ENCODE assay signal across 1 cellular context in the genomic region with DNA sequence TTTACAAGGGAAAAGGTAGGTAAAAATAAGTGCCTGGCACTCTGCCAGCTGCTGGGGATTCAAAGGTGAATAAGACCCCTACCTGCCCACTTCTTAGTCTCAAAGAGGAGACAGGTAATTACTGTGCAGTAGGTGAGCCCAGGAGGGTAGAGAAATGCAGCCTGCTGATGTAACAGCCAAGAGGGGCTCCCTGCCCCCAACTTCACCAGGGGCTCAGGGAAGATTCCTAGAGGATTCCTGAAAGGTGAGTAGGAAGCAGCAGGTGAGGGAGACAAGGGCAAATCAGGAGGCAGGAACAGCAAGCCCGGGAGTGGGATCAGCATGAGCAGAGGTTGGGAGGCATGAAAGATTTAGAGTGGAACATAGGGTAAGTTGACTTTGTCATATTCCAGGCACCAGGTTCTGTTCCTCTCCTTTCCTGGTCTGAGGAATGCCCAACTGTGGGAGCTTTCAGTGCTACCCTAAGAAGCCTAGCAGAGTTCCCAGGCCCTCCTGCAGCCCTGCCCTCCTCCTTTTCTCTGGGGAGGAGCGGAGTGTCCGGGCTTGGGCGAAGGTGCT.
TF ChIP-seq lines count a peak whose summit lies in the region.

No MANE protein-coding gene starts in this region.

TF ChIP-seq in K562, 482 proteins besides CTCF, POLR2A, EP300 and RAD21 (continued from another document):
- TF ChIP-seq, protein P1, sequence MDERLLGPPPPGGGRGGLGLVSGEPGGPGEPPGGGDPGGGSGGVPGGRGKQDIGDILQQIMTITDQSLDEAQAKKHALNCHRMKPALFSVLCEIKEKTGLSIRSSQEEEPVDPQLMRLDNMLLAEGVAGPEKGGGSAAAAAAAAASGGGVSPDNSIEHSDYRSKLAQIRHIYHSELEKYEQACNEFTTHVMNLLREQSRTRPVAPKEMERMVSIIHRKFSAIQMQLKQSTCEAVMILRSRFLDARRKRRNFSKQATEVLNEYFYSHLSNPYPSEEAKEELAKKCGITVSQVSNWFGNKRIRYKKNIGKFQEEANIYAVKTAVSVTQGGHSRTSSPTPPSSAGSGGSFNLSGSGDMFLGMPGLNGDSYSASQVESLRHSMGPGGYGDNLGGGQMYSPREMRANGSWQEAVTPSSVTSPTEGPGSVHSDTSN (CRISPR knock-in tag; IDR thresholded peaks at IDR 0.05; ENCODE audit: low read depth) = no peak
- TF ChIP-seq, protein P1 (tag; conservative IDR thresholded peaks at IDR 0.05; ENCODE audit: low read depth) = no peak
- no peak for TF ChIP-seq ARID2 (IDR thresholded peaks at IDR 0.05)
- no peak for TF ChIP-seq MED1 (CRISPR knock-in tag; IDR thresholded peaks at IDR 0.05; ENCODE audit: borderline replicate concordance)
- no peak for TF ChIP-seq MTA2 (IDR thresholded peaks at IDR 0.05; ENCODE audit: low read depth)
- no peak for TF ChIP-seq MCM5 (IDR thresholded peaks at IDR 0.05; ENCODE audit: low read depth)
- no peak for TF ChIP-seq SMAD2 (IDR thresholded peaks at IDR 0.05; ENCODE audit: low read depth, low read length)
- no peak for TF ChIP-seq NFATC3 (IDR thresholded peaks at IDR 0.05)
- no peak for TF ChIP-seq NFE2L1 (tag; IDR thresholded peaks at IDR 0.05; ENCODE audit: borderline replicate concordance, low read depth)
- no peak for TF ChIP-seq TCF3 (CRISPR knock-in tag; IDR thresholded peaks at IDR 0.05)
TF ChIP-seq in K562: peak in this region for 2.
